ENCODE assay signal across 8 cellular contexts in the genomic region with DNA sequence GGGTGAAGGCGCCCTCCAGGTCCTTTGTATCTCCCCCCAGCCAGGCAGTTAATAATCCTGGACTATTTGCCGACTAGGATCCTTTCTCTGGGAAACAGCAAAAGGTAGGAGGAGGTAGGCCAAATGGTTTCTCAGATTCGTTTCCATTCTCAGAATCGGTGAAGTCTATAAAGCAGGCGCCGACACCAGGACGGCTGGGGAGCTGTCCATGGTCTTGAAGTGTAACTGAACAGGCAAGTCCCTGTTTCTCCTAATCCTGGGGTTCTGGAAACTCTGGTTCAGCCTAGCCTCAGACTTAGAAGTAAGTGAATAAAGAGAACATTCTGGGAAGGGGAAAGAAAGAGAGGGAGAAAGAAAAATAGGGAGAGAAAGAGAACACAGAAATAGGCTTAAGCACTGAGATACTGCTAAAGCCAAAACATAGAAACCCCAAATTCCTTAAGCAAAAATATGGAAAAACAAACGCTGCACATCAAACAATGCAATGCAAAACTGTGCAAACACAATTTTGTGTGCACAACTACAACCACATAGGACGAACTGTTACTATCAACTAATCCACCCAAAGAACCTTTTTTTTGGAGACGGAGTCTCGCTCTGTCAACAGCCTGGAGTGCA. TPM values are rescaled to one million over a fixed set of nuclear protein-coding genes. Genes with fewer than 3 reads are reported as not detected.
DNase-seq lines count a peak whose midpoint lies in the region; ATAC-seq, FAIRE-seq and TF ChIP-seq lines count a peak whose summit lies in the region.

No MANE protein-coding gene starts in this region.

- no peak overlapping the region for H3K4me3 ChIP-seq in SJSA1
- no peak overlapping the region for H3K4me3 ChIP-seq in H1 (ENCODE audit: extremely low read depth in 1 of 4, insufficient read depth in 2 of 4, low read depth in 3 of 4, low read length in 4 of 4)
- H3K4me3 ChIP-seq in pancreas = no peak overlapping the region

- H4K5ac ChIP-seq in H9 (ENCODE audit: insufficient read length, low read depth, low read length) (no peak overlapping the region), H1 (ENCODE audit: insufficient read length, low read depth, low read length) (no peak overlapping the region)

- TF ChIP-seq CTCF in H9 (conservative IDR thresholded peaks at IDR 0.05) (no peak), H1 (IDR thresholded peaks at IDR 0.05; ENCODE audit: control extremely low read depth in 1 of 3, insufficient read depth in 1 of 3, low read depth in 1 of 3, low read length in 3 of 3) (no peak), pancreas (IDR thresholded peaks at IDR 0.05) (no peak)

- no peak overlapping the region for H4K8ac ChIP-seq in H9 (replicated peaks; ENCODE audit: insufficient read length, low read depth, low read length)
- H4K8ac ChIP-seq in H1 (ENCODE audit: extremely low read depth, insufficient read depth, low read length) = no peak overlapping the region

- H3K79me1 ChIP-seq in H9 (ENCODE audit: insufficient read depth, low read depth, low read length, poor library complexity, severe bottlenecking) (no peaks in the 10 kb centered on the region), H1 (ENCODE audit: low read depth, low read length) (no peaks in the 10 kb centered on the region)

- no peak overlapping the region for H2BK15ac ChIP-seq in H9 (ENCODE audit: low read depth, low read length)
- H2BK15ac ChIP-seq in H1 (ENCODE audit: low read length) = no peak overlapping the region

- peaks cover 4 to 5% of the 10 kb centered on the region in 2 experiments for H3K9me3 Mint-ChIP-seq in H9

- H3K36me3 ChIP-seq in SJSA1 = no peaks in the 10 kb centered on the region
- H3K36me3 ChIP-seq in H1 (ENCODE audit: control insufficient read depth in 2 of 4, insufficient read depth in 4 of 4, low read length in 3 of 4) = no peaks in the 10 kb centered on the region
- H3K36me3 ChIP-seq in pancreas = no peaks in the 10 kb centered on the region

- CTCF ChIA-PET in H1 (lab: Charles Lee; ENCODE audit: partially characterized antibody) = interaction anchor here (1.3 kb wide), 1 partner anchor 21 kb away, joined by 3 read pairs; no protein-coding TSS in a partner anchor

- H3K56ac ChIP-seq in H9 (ENCODE audit: insufficient read length, low read depth, low read length) (no peak overlapping the region), H1 (replicated peaks; ENCODE audit: insufficient read length, low read depth, low read length) (no peak overlapping the region)

- H4K20me1 ChIP-seq in H9 (ENCODE audit: control insufficient read depth, insufficient read depth, insufficient read length) (no peaks in the 10 kb centered on the region), H1 (replicated peaks in 1 of 2; ENCODE audit: control insufficient read depth in 1 of 2, insufficient read depth in 2 of 2, low read length in 2 of 2) (no peaks in the 10 kb centered on the region)

- H3K23me2 ChIP-seq in H9 (ENCODE audit: insufficient read length, low read depth, low read length, poor library complexity, severe bottlenecking) (no peaks in the 10 kb centered on the region), H1 (ENCODE audit: low read depth, low read length) (no peaks in the 10 kb centered on the region)

- TF ChIP-seq RAD21 in H1 (IDR thresholded peaks at IDR 0.05 in 1 of 2, conservative IDR thresholded peaks at IDR 0.05 in 1 of 2; ENCODE audit: low read depth in 2 of 2, low read length in 2 of 2) = peak in 1 of 2 experiments; percentile 14; a peak in 1 of 4 replicates

- H2BK12ac ChIP-seq in H9 (ENCODE audit: insufficient read length, low read depth, low read length) (no peak overlapping the region), H1 (ENCODE audit: low read depth, low read length) (no peak overlapping the region)

- no peak overlapping the region for H3K4ac ChIP-seq in H9 (ENCODE audit: low read depth, low read length)
- H3K4ac ChIP-seq in H1 (replicated peaks; ENCODE audit: insufficient read length, low read depth, low read length) = no peak overlapping the region

- H3K27me3 Mint-ChIP-seq in H9 (ENCODE audit: low read depth) = peaks cover 21% of the 10 kb centered on the region

- no peaks in the 10 kb centered on the region for H3K4me1 Mint-ChIP-seq in H9

- DNase-seq in H9 = peak; percentile 77
- DNase-seq in SJSA1 (ENCODE audit: low read depth in 1 of 2, low spot score in 2 of 2) = peak; percentile 40 to 74
- peak in 1 of 2 experiments; percentile 83 for DNase-seq in H1 (ENCODE audit: low read depth in 1 of 2, low spot score in 2 of 2)
- peak; percentile 32 to 70 (median 60) for DNase-seq in pancreas
- no peak for DNase-seq in NCI-H748 (lab: John Stamatoyannopoulos, UW; ENCODE audit: unreplicated experiment)
- no peak for DNase-seq in NCI-H1092 (lab: John Stamatoyannopoulos, UW)

- intact Hi-C loops in pancreas (cut with DNase I) = no loop called here

- H2AK5ac ChIP-seq in H9 (ENCODE audit: insufficient read length, low read length) (no peak overlapping the region), H1 (ENCODE audit: low read depth, low read length) (no peak overlapping the region)

- no peak for TF ChIP-seq EP300 in H1 (IDR thresholded peaks at IDR 0.05; ENCODE audit: borderline replicate concordance in 1 of 2, low read depth in 2 of 2, low read length in 2 of 2)

- no peak overlapping the region for H2BK20ac ChIP-seq in H9 (ENCODE audit: low read depth, low read length, poor library complexity, severe bottlenecking)
- no peak overlapping the region for H2BK20ac ChIP-seq in H1 (ENCODE audit: low read length)

- no peak overlapping the region for H4K91ac ChIP-seq in H9 (ENCODE audit: insufficient read length, low read depth, low read length)
- H4K91ac ChIP-seq in H1 (replicated peaks; ENCODE audit: insufficient read length, low read length) = no peak overlapping the region

- FAIRE-seq in H1 (lab: Jason Lieb, UNC) (peak; percentile 39), pancreas (lab: Jason Lieb, UNC) (no peak)

- H2AFZ ChIP-seq in H9 (ENCODE audit: low read length) (no peak overlapping the region), H1 (ENCODE audit: low read length) (no peak overlapping the region)

- H3K27ac ChIP-seq in H9 (ENCODE audit: insufficient read length, low read depth, low read length) (no peak overlapping the region), SJSA1 (no peak overlapping the region), H1 (ENCODE audit: low read depth, low read length) (no peak overlapping the region), pancreas (no peak overlapping the region)

- POLR2A ChIA-PET in H1 (lab: Charles Lee; ENCODE audit: partially characterized antibody) = no interaction called here

- ATAC-seq in pancreas (peak; percentile 56 to 91 (median 70)), GM18873 (IDR thresholded peaks at IDR 0.05; ENCODE audit: low FRiP score, unreplicated experiment) (no peak), HG02623 (IDR thresholded peaks at IDR 0.05; ENCODE audit: unreplicated experiment) (no peak)

- H3K9ac ChIP-seq in H9 (ENCODE audit: extremely low read depth, insufficient read length, low read length) (no peak overlapping the region), H1 (replicated peaks in 1 of 4; ENCODE audit: extremely low read depth in 1 of 4, low read depth in 3 of 4, low read length in 3 of 4) (no peak overlapping the region)

- WGBS in H9 (ENCODE audit: extremely low coverage, insufficient read length, low lambda C conversion rate) = no CpG with 5 or more reads among the region's 11 CpGs
- WGBS in H1 (ENCODE audit: extremely low coverage in 1 of 2, insufficient coverage in 1 of 2, insufficient read length in 1 of 2, insufficient replicate concordance in 2 of 2, low coverage in 1 of 2, low lambda C conversion rate in 2 of 2, missing lambda C conversion rate in 1 of 2), 2 experiments = 52% methylated on average over 11 of the region's 11 CpGs; no CpG with 5 or more reads in 1 of the 2 experiments
- WGBS in pancreas, 2 donors = 28 to 31% methylated on average over 11 of the region's 11 CpGs

- no peak overlapping the region for H3T11ph ChIP-seq in H9 (ENCODE audit: low read length)

- H3K27me3 ChIP-seq in H9 (ENCODE audit: insufficient read depth, low read length) = no peaks in the 10 kb centered on the region
- no peaks in the 10 kb centered on the region; the same call in 1 of the 2 replicates for H3K27me3 ChIP-seq in SJSA1 (replicated peaks)
- peaks cover 0 to 1% (median 0%) of the 10 kb centered on the region in 4 experiments; a peak in 1 of 7 replicates for H3K27me3 ChIP-seq in H1 (replicated peaks in 1 of 4; ENCODE audit: control insufficient read depth in 3 of 4, extremely low read depth in 1 of 4, insufficient read depth in 3 of 4, low read length in 3 of 4)
- H3K27me3 ChIP-seq in pancreas = peaks cover 0 to 9% (median 0%) of the 10 kb centered on the region in 4 donors

- TF ChIP-seq POLR2A in H1 (IDR thresholded peaks at IDR 0.05; ENCODE audit: control extremely low read depth in 1 of 2, low read depth in 2 of 2, low read length in 2 of 2) = no peak

- H3K27ac Mint-ChIP-seq in H9 = no peak overlapping the region

- no peaks in the 10 kb centered on the region for H3K9me3 ChIP-seq in H9 (ENCODE audit: control insufficient read depth, low read depth, low read length)
- H3K9me3 ChIP-seq in SJSA1 (replicated peaks) = no peaks in the 10 kb centered on the region
- H3K9me3 ChIP-seq in H1 (ENCODE audit: insufficient read depth in 2 of 2, low read depth in 1 of 2, low read length in 1 of 2) = 0 out of 4 replicates have a peak, but pooled peaks cover 0 to under 1% of the 10 kb centered on the region in 2 experiments
- H3K9me3 ChIP-seq in pancreas = no peaks in the 10 kb centered on the region

- no peaks in the 10 kb centered on the region for H3K4me1 ChIP-seq in H9 (ENCODE audit: insufficient read depth, low read length)
- no peaks in the 10 kb centered on the region for H3K4me1 ChIP-seq in SJSA1 (replicated peaks)
- H3K4me1 ChIP-seq in H1 (replicated peaks in 1 of 4; ENCODE audit: control insufficient read depth in 3 of 4, insufficient read depth in 4 of 4, low read length in 3 of 4) = no peaks in the 10 kb centered on the region
- H3K4me1 ChIP-seq in pancreas = no peaks in the 10 kb centered on the region

- no peaks in the 10 kb centered on the region for H3K36me3 Mint-ChIP-seq in H9 (ENCODE audit: insufficient read depth in 1 of 3, low read depth in 3 of 3)

- H3K18ac ChIP-seq in H9 (ENCODE audit: insufficient read length, low read depth, low read length) (no peak overlapping the region), H1 (ENCODE audit: extremely low read depth, low read length) (no peak overlapping the region)

- H3K23ac ChIP-seq in H9 (ENCODE audit: insufficient read length, low read depth, low read length) (no peak overlapping the region), H1 (ENCODE audit: insufficient read length) (no peak overlapping the region)

- H3K79me2 ChIP-seq in H9 (ENCODE audit: insufficient read depth, low read length) (no peaks in the 10 kb centered on the region), H1 (ENCODE audit: control insufficient read depth in 1 of 2, insufficient read depth in 2 of 2, low read length in 2 of 2) (no peaks in the 10 kb centered on the region)

- H2BK5ac ChIP-seq in H9 (ENCODE audit: insufficient read length, low read length) (no peak overlapping the region), H1 (ENCODE audit: low read depth, low read length) (no peak overlapping the region)

- no peak overlapping the region for H2BK120ac ChIP-seq in H9 (ENCODE audit: low read depth, low read length, poor library complexity, severe bottlenecking)
- no peak overlapping the region for H2BK120ac ChIP-seq in H1 (replicated peaks; ENCODE audit: low read depth, low read length)

- no peak overlapping the region for H3K4me3 Mint-ChIP-seq in H9

- H3K4me2 ChIP-seq in H9 (ENCODE audit: insufficient read depth, insufficient read length, low read length) (no peak overlapping the region), H1 (ENCODE audit: insufficient read depth in 1 of 2, low read depth in 2 of 2, low read length in 2 of 2) (no peak overlapping the region)

- H3K14ac ChIP-seq in H9 (ENCODE audit: insufficient read depth, low read length) = no peak overlapping the region
- H3K14ac ChIP-seq in H1 (ENCODE audit: insufficient read length) = no peak overlapping the region

RNA-seq across cellular contexts. Expression of gene INA, which starts 11.1 kb away (rescaled TPM):
- total RNA-seq in H9 (2021) (14.0 and 14.3 TPM in 2 replicates), pancreas (1 to 10 TPM in 3 of 6 donors, under 1 TPM in 3; 0.32 to 2.9 (median 1.1) TPM)
- 0.42 and 1.7 TPM in 2 replicates for total RNA-seq in SJSA1 (2014; rRNA removed; shearing (Covaris generic))
- 17.4 and 18.1 TPM in 2 replicates for total RNA-seq in H1 (2021; fragmentation: NEBNext Ultra II Directional; extraction: Animal tissue kit (Norgen Biotek cat#: 25700))
- polyA plus RNA-seq in H1 (2011; rRNA removed) (13.4 and 17.1 TPM in 2 replicates), pancreas (10 to 100 TPM in 1 of 2 donors, 1 to 10 TPM in 1; 3.2 to 13.1 TPM)
- polyA plus RNA-seq in H1 (2011; cell fraction: cytosol; rRNA removed) = 15.8 TPM
- polyA plus RNA-seq in H1 (2011; cell fraction: nucleus; rRNA removed) = 9.5 TPM
- 11.7 to 12.2 TPM (median 11.9 TPM) in 4 replicates for polyA plus RNA-seq in H1 (2012, experiment 1 of 2)
- 4.6 TPM for polyA plus RNA-seq in H1 (2012, experiment 2 of 2)
- 20.2 TPM for polyA plus RNA-seq in H1 (2013, experiment 1 of 2)
- 21.0 TPM for polyA plus RNA-seq in H1 (2013, experiment 2 of 2)
- 9.0 and 12.0 TPM in 2 replicates for polyA minus RNA-seq in H1 (2011; rRNA and poly(A)+ RNA removed)
- 9.2 TPM for polyA minus RNA-seq in H1 (2011; cell fraction: cytosol; rRNA and poly(A)+ RNA removed)
- polyA minus RNA-seq in H1 (2011; cell fraction: nucleus; rRNA and poly(A)+ RNA removed) = 5.6 TPM

RNA-seq across cellular contexts. Expression of gene RPEL1, which starts 20.1 kb away (rescaled TPM):
- total RNA-seq in H9 (2021) = 0.13 TPM in 1 of 2 replicates, not detected in the other
- 0.13 TPM in 1 of 2 replicates, not detected in the other for total RNA-seq in SJSA1 (2014; rRNA removed; shearing (Covaris generic))
- total RNA-seq in H1 (2021; fragmentation: NEBNext Ultra II Directional; extraction: Animal tissue kit (Norgen Biotek cat#: 25700)) = not detected in 2 replicates
- polyA plus RNA-seq in H1 (2011; rRNA removed) = 0.12 and 0.13 TPM in 2 replicates
- polyA plus RNA-seq in H1 (2011; cell fraction: cytosol; rRNA removed) = 0.03 TPM
- 0.04 TPM for polyA plus RNA-seq in H1 (2011; cell fraction: nucleus; rRNA removed)
- 0.08 to 0.11 TPM (median 0.08 TPM) in 3 of 4 replicates, not detected in the other for polyA plus RNA-seq in H1 (2012, experiment 1 of 2)
- not detected for polyA plus RNA-seq in H1 (2012, experiment 2 of 2)
- not detected for polyA plus RNA-seq in H1 (2013, experiment 1 of 2)
- not detected for polyA plus RNA-seq in H1 (2013, experiment 2 of 2)
- 0.07 and 0.16 TPM in 2 replicates for polyA minus RNA-seq in H1 (2011; rRNA and poly(A)+ RNA removed)
- not detected for polyA minus RNA-seq in H1 (2011; cell fraction: cytosol; rRNA and poly(A)+ RNA removed)
- polyA minus RNA-seq in H1 (2011; cell fraction: nucleus; rRNA and poly(A)+ RNA removed) = not detected
- not detected for total RNA-seq in pancreas
- not detected for polyA plus RNA-seq in pancreas

Comparison
In these comparisons a context has a peak if more than half of its experiments do, and no peak if none do; other contexts are left out.
1. DNase-seq: peak in H9 (single experiment), SJSA1 (2 of 2) and pancreas (6 of 6); none in NCI-H748 (single experiment) and NCI-H1092 (single experiment).
2. ATAC-seq: peak in pancreas (4 of 4); none in GM18873 (single experiment) and HG02623 (single experiment).